ENCODE assay signal across 15 cellular contexts in genomic region chr6:122459240-122459639, GRCh38. TPM values are rescaled to one million over a fixed set of nuclear protein-coding genes. Genes with fewer than 3 reads are reported as not detected.
A peak's percentile ranks its signal among the peaks of the same experiment; 100 is the strongest.
DNase-seq lines count a peak whose midpoint lies in the region; ATAC-seq and TF ChIP-seq lines count a peak whose summit lies in the region.
"Had no signal": no experiment of that assay in that cellular context is flagged by ENCODE, and none has a peak within 500 bp of the region (broad histone marks: within the 10 kb centered on the region; RNA-seq: fewer than 3 reads in every experiment).

No MANE protein-coding gene starts in this region.

- no peaks in the 10 kb centered on the region for H3K27me3 Mint-ChIP-seq in CD4-positive, alpha-beta T cell
- no peaks in the 10 kb centered on the region; the same call in 1 of the 2 replicates for H3K27me3 Mint-ChIP-seq in HFFc6 (ENCODE audit: insufficient read depth)
- H3K27me3 Mint-ChIP-seq in naive thymus-derived CD8-positive, alpha-beta T cell, result no peaks in the 10 kb centered on the region
- no peaks in the 10 kb centered on the region for H3K27me3 Mint-ChIP-seq in Caco-2 (ENCODE audit: insufficient read depth, unreplicated experiment)

- peak overlapping the region; percentile 57 for H3K27ac Mint-ChIP-seq in CD4-positive, alpha-beta T cell
- peak overlapping the region; percentile 15; the same call in 1 of the 2 replicates for H3K27ac Mint-ChIP-seq in HFFc6
- H3K27ac Mint-ChIP-seq in naive thymus-derived CD8-positive, alpha-beta T cell, result peak overlapping the region in 9 of 10 donors; percentile 6 to 69 (median 26)
- no peak overlapping the region for H3K27ac Mint-ChIP-seq in Caco-2 (ENCODE audit: unreplicated experiment)

- H3K27me3 ChIP-seq in CD4-positive, alpha-beta T cell (ENCODE audit: control insufficient read depth, insufficient read depth, low read length), result no peaks in the 10 kb centered on the region
- H3K27me3 ChIP-seq in brain microvascular endothelial cell (replicated peaks) (no peaks in the 10 kb centered on the region), Caco-2 (replicated peaks; ENCODE audit: control insufficient read depth, insufficient read depth, low read length) (no peaks in the 10 kb centered on the region)
- H3K27me3 ChIP-seq: BLaER1 treated with 17β-estradiol and CSF1 and Interleukin-3, amounts not matched to agents 10 nM and 100 nM had no signal

- TF ChIP-seq CTCF in CD4-positive, alpha-beta T cell (IDR thresholded peaks at IDR 0.05), result no peak
- TF ChIP-seq CTCF in HFFc6 (IDR thresholded peaks at IDR 0.05), result no peak
- no peak for TF ChIP-seq CTCF in brain microvascular endothelial cell (IDR thresholded peaks at IDR 0.05; ENCODE audit: low read depth, low read length, missing control alignments)
- TF ChIP-seq CTCF in Caco-2 (IDR thresholded peaks at IDR 0.05; ENCODE audit: insufficient read depth in 1 of 2, low read depth in 1 of 2, low read length in 1 of 2, severe bottlenecking in 1 of 2, unreplicated experiment in 1 of 2), result no peak

- peaks cover 90% of the 10 kb centered on the region for H3K36me3 Mint-ChIP-seq in CD4-positive, alpha-beta T cell (ENCODE audit: low read depth)
- H3K36me3 Mint-ChIP-seq in HFFc6 (ENCODE audit: low read depth) (peaks cover 21% of the 10 kb centered on the region), Caco-2 (ENCODE audit: insufficient read depth, unreplicated experiment) (peaks cover 23% of the 10 kb centered on the region)
- H3K36me3 Mint-ChIP-seq in naive thymus-derived CD8-positive, alpha-beta T cell, result peaks cover 0 to 73% (median 16%) of the 10 kb centered on the region in 3 donors

- H3K4me3 ChIP-seq in brain microvascular endothelial cell (ENCODE audit: low read depth, low read length) (no peak overlapping the region), Caco-2 (ENCODE audit: low read depth, low read length) (no peak overlapping the region)
- H3K4me3 ChIP-seq: BLaER1 treated with 17β-estradiol and CSF1 and Interleukin-3, amounts not matched to agents 10 nM and 100 nM; prostate gland had no signal

- POLR2A ChIA-PET in CD4-positive, alpha-beta T cell (lab: Charles Lee), result interaction anchor here (1.0 kb wide), 1 partner anchor 12 kb away, joined by 9 read pairs; the partner anchor contains the start of gene SERINC1
- POLR2A ChIA-PET in naive thymus-derived CD8-positive, alpha-beta T cell (lab: Charles Lee), result interaction anchor here (1.1 kb wide), 1 partner anchor 12 kb away, joined by 3 read pairs; the partner anchor contains the start of gene SERINC1
- POLR2A ChIA-PET in Caco-2 (lab: Charles Lee), result no interaction called here

- H3K4me1 Mint-ChIP-seq in CD4-positive, alpha-beta T cell (ENCODE audit: low read depth), result peaks cover 95% of the 10 kb centered on the region
- H3K4me1 Mint-ChIP-seq in HFFc6 (ENCODE audit: low read depth) (peaks cover 40% of the 10 kb centered on the region), Caco-2 (ENCODE audit: low read depth, unreplicated experiment) (peaks cover 25% of the 10 kb centered on the region)
- H3K4me1 Mint-ChIP-seq in naive thymus-derived CD8-positive, alpha-beta T cell, result peaks cover 39 to 90% (median 85%) of the 10 kb centered on the region in 4 donors

- peaks cover 11% of the 10 kb centered on the region for H3K4me1 ChIP-seq in Caco-2

- CTCF ChIA-PET in CD4-positive, alpha-beta T cell (lab: Charles Lee), result interaction anchor here (0.6 kb wide), 1 partner anchor 51 kb away, joined by 3 read pairs; no protein-coding TSS in a partner anchor
- CTCF ChIA-PET in Caco-2 (lab: Charles Lee), result no interaction called here

- intact Hi-C loops in CD4-positive, alpha-beta T cell (cut with DNase I, micrococcal nuclease), result no loop called here
- intact Hi-C loops in Caco-2 (cut with micrococcal nuclease; ENCODE audit: unreplicated experiment), result no loop called here

- no peaks in the 10 kb centered on the region for H3K9me3 Mint-ChIP-seq in CD4-positive, alpha-beta T cell
- no peaks in the 10 kb centered on the region for H3K9me3 Mint-ChIP-seq in HFFc6
- no peaks in the 10 kb centered on the region for H3K9me3 Mint-ChIP-seq in naive thymus-derived CD8-positive, alpha-beta T cell
- H3K9me3 Mint-ChIP-seq in Caco-2 (ENCODE audit: unreplicated experiment), result peaks cover 8% of the 10 kb centered on the region

- no peak for ATAC-seq in CD4-positive, alpha-beta T cell (ENCODE audit: poor library complexity)
- peak; percentile 19 to 38 for ATAC-seq in naive thymus-derived CD8-positive, alpha-beta T cell
- ATAC-seq in GM19324 (IDR thresholded peaks at IDR 0.05; ENCODE audit: low FRiP score, unreplicated experiment) (no peak), HG03095 (IDR thresholded peaks at IDR 0.05; ENCODE audit: unreplicated experiment) (no peak)

- H3K27ac ChIP-seq in CD4-positive, alpha-beta T cell (ENCODE audit: low read depth, low read length), result no peak overlapping the region
- H3K27ac ChIP-seq in brain microvascular endothelial cell, result peak overlapping the region; percentile 11
- H3K27ac ChIP-seq: BLaER1 treated with 17β-estradiol and CSF1 and Interleukin-3, amounts not matched to agents 10 nM and 100 nM; prostate gland had no signal

- peak overlapping the region; percentile 55 for H3K4me3 Mint-ChIP-seq in CD4-positive, alpha-beta T cell
- no peak overlapping the region for H3K4me3 Mint-ChIP-seq in HFFc6
- peak overlapping the region in 9 of 10 donors; percentile 5 to 61 (median 37) for H3K4me3 Mint-ChIP-seq in naive thymus-derived CD8-positive, alpha-beta T cell
- no peak overlapping the region for H3K4me3 Mint-ChIP-seq in Caco-2 (ENCODE audit: unreplicated experiment)

- DNase-seq in CD4-positive, alpha-beta T cell, result no peak
- no peak for DNase-seq in HFFc6
- no peak for DNase-seq in brain microvascular endothelial cell
- DNase-seq in naive thymus-derived CD8-positive, alpha-beta T cell, result no peak
- no peak for DNase-seq in Caco-2
- DNase-seq: activated CD4-positive, alpha-beta T cell treated with anti-CD3 and anti-CD28 coated beads, Interleukin-2, amount 50 U/mL, for 1 hour; activated gamma-delta T cell treated with Interleukin-2 at 50 U/mL for 16 hours; central memory CD4-positive, alpha-beta T cell; kidney glomerular epithelial cell; NCI-H2107; stimulated activated CD4-positive, alpha-beta T cell treated with anti-CD3 and anti-CD28 coated beads, Interleukin-12 subunit alpha, Interleukin-12 subunit beta, amount 100 ng/mL, for 4 hours had no signal

- H3K36me3 ChIP-seq in brain microvascular endothelial cell (replicated peaks), result peaks cover 23% of the 10 kb centered on the region
- H3K36me3 ChIP-seq in Caco-2 (ENCODE audit: control insufficient read depth, insufficient read depth, low read length), result no peaks in the 10 kb centered on the region
- H3K36me3 ChIP-seq: prostate gland had no signal

- no TSS peak for BruUV-seq in Caco-2 (replicated peaks; lab: Mats Ljungman, UMichigan)

- in situ Hi-C loops in brain microvascular endothelial cell (cut with HindIII; ENCODE audit: low pct_ligation_motif_present, low sequenced_read_pairs), result no loop called here

- H3K9me3 ChIP-seq in CD4-positive, alpha-beta T cell (ENCODE audit: control insufficient read depth, low read length), result no peaks in the 10 kb centered on the region
- no peaks in the 10 kb centered on the region for H3K9me3 ChIP-seq in Caco-2
- H3K9me3 ChIP-seq: prostate gland had no signal

RNA-seq across cellular contexts. Expression of gene SERINC1, which starts 12.4 kb away (rescaled TPM):
- 100 to 1,000 TPM; 175 to 178 TPM for total RNA-seq in CD4-positive, alpha-beta T cell
- total RNA-seq in HFFc6 (2021; fragmentation: NEBNext Ultra II Directional; extraction: Animal tissue kit (Norgen Biotek cat#: 25700)), result 100 to 1,000 TPM; 161 to 215 (median 179) TPM
- total RNA-seq in naive thymus-derived CD8-positive, alpha-beta T cell, result 100 to 1,000 TPM; 143 TPM
- 100 to 1,000 TPM in 2 of 3 donors, 10 to 100 TPM in 1; 94.8 to 102 (median 101) TPM for polyA plus RNA-seq in naive thymus-derived CD8-positive, alpha-beta T cell
- 70.2 and 72.2 TPM in 2 replicates for total RNA-seq in Caco-2 (2022)

RNA-seq across cellular contexts. Expression of gene HSF2, which starts 59.8 kb away (rescaled TPM):
- 10 to 100 TPM; 41.8 to 47.6 TPM for total RNA-seq in CD4-positive, alpha-beta T cell
- 10 to 100 TPM in 2 of 6 experiments, 1 to 10 TPM in 4; 7.0 to 10.9 (median 9.2) TPM for total RNA-seq in HFFc6 (2021; fragmentation: NEBNext Ultra II Directional; extraction: Animal tissue kit (Norgen Biotek cat#: 25700))
- total RNA-seq in naive thymus-derived CD8-positive, alpha-beta T cell, result 10 to 100 TPM; 30.6 to 33.3 TPM
- polyA plus RNA-seq in naive thymus-derived CD8-positive, alpha-beta T cell, result 10 to 100 TPM; 17.9 to 32.6 (median 22.7) TPM
- 12.1 and 12.3 TPM in 2 replicates for total RNA-seq in Caco-2 (2022)

Comparison
In these comparisons a context has a peak if more than half of its experiments do, and no peak if none do; other contexts are left out.
1. ATAC-seq: peak in naive thymus-derived CD8-positive, alpha-beta T cell (2 of 2); none in CD4-positive, alpha-beta T cell (single experiment), GM19324 (single experiment) and HG03095 (single experiment).
2. H3K4me3 Mint-ChIP-seq: peak in CD4-positive, alpha-beta T cell (single experiment) and naive thymus-derived CD8-positive, alpha-beta T cell (9 of 10); none in HFFc6 (single experiment) and Caco-2 (single experiment).